In the genomic region with DNA sequence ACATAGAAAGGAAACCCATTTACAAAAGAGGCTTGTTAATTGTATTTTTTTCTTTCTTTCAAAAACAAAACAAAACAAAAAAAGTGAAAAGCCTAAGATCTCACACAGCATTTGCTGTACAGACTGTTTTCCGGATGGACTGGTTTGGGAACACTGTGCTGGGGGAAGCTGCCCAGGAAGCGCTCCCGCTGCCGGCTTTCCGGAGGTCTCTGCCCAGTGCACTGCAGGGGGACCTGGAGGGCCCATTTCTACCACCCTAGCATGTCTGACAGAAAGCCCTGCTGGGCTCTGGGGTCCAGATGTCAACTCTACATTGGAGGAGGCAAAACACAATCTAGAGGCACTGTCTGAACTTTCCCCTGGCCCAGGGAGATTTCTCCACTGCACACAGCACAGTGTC, we compare ENCODE assay signal across 19 cellular contexts. TPM values are rescaled to one million over a fixed set of nuclear protein-coding genes. Genes with fewer than 3 reads are reported as not detected.
DNase-seq lines count a peak whose midpoint lies in the region; ATAC-seq and TF ChIP-seq lines count a peak whose summit lies in the region.
"Had no signal": no experiment of that assay in that cellular context is flagged by ENCODE, and none has a peak within 500 bp of the region (broad histone marks: within the 10 kb centered on the region; RNA-seq: fewer than 3 reads in every experiment).

No MANE protein-coding gene starts in this region.

- H3K18ac ChIP-seq in mesendoderm (ENCODE audit: low read length): no peak overlapping the region

- H4K8ac ChIP-seq in mesendoderm (ENCODE audit: low read depth, low read length): no peak overlapping the region

- WGBS in mesendoderm (ENCODE audit: extremely low coverage, insufficient coverage, low lambda C conversion rate): no CpG with 5 or more reads among the region's 5 CpGs

- no peak overlapping the region for H3K4ac ChIP-seq in mesendoderm (ENCODE audit: low read depth, low read length)

- H3K23ac ChIP-seq in mesendoderm (ENCODE audit: low read length): no peak overlapping the region

- intact Hi-C loops in tibial artery (cut with DNase I; ENCODE audit: low total_unique reads): no loop called here

- H2BK15ac ChIP-seq in mesendoderm (replicated peaks; ENCODE audit: low read depth): no peak overlapping the region

- DNase-seq in activated naive CD8-positive, alpha-beta T cell treated with anti-CD3 and anti-CD28 coated beads for 36 hours: no peak
- DNase-seq in activated naive CD8-positive, alpha-beta T cell treated with anti-CD3 and anti-CD28 coated beads, Interleukin-2, amount 50 U/mL, for 24 hours: no peak
- DNase-seq in adipocyte (ENCODE audit: low read depth) (no peak), immature natural killer cell (no peak), tibial artery (no peak), mesendoderm (no peak), omental fat pad (ENCODE audit: low spot score) (no peak), ecto neural progenitor cell (ENCODE audit: low spot score) (no peak)
- DNase-seq: activated CD4-positive, alpha-beta T cell treated with anti-CD3 and anti-CD28 coated beads for 4 hours; activated naive CD4-positive, alpha-beta T cell treated with anti-CD3 and anti-CD28 coated beads for 36 hours; NCI-H1105; NCI-H2171 had no signal

- H3K9ac ChIP-seq in adipocyte (ENCODE audit: low read length) (peak overlapping the region; percentile 80), mesendoderm (ENCODE audit: low read length) (no peak overlapping the region)
- H3K9ac ChIP-seq: parathyroid adenoma had no signal

- no peak overlapping the region for H2BK120ac ChIP-seq in mesendoderm (ENCODE audit: low read depth, low read length)

- no peak overlapping the region for H2BK5ac ChIP-seq in mesendoderm (ENCODE audit: low read length)

- no peaks in the 10 kb centered on the region for H3K79me1 ChIP-seq in mesendoderm (ENCODE audit: low read length)

- no peak overlapping the region for H4K5ac ChIP-seq in mesendoderm (ENCODE audit: low read length)

- no peaks in the 10 kb centered on the region for H3K27me3 Mint-ChIP-seq in activated naive CD8-positive, alpha-beta T cell treated with anti-CD3 and anti-CD28 coated beads for 36 hours
- no peaks in the 10 kb centered on the region for H3K27me3 Mint-ChIP-seq in activated naive CD8-positive, alpha-beta T cell treated with anti-CD3 and anti-CD28 coated beads, Interleukin-2, amount 50 U/mL, for 24 hours
- peaks cover 3 to 9% (median 4%) of the 10 kb centered on the region in 3 donors for H3K27me3 Mint-ChIP-seq in immature natural killer cell (ENCODE audit: low read depth in 3 of 3)
- H3K27me3 Mint-ChIP-seq: brain had no signal

- H3K4me2 ChIP-seq in mesendoderm (ENCODE audit: low read length): no peak overlapping the region
- H3K4me2 ChIP-seq: hepatocyte had no signal

- H3K56ac ChIP-seq in mesendoderm (ENCODE audit: low read length): no peak overlapping the region

- peaks cover 7% of the 10 kb centered on the region for H3K36me3 Mint-ChIP-seq in activated naive CD8-positive, alpha-beta T cell treated with anti-CD3 and anti-CD28 coated beads for 36 hours
- peaks cover 18% of the 10 kb centered on the region for H3K36me3 Mint-ChIP-seq in activated naive CD8-positive, alpha-beta T cell treated with anti-CD3 and anti-CD28 coated beads, Interleukin-2, amount 50 U/mL, for 24 hours (ENCODE audit: low read depth)
- H3K36me3 Mint-ChIP-seq in immature natural killer cell: peaks cover 10 to 24% (median 14%) of the 10 kb centered on the region in 3 donors

- no peak overlapping the region for H3K4me3 Mint-ChIP-seq in activated naive CD8-positive, alpha-beta T cell treated with anti-CD3 and anti-CD28 coated beads for 36 hours
- no peak overlapping the region for H3K4me3 Mint-ChIP-seq in activated naive CD8-positive, alpha-beta T cell treated with anti-CD3 and anti-CD28 coated beads, Interleukin-2, amount 50 U/mL, for 24 hours
- H3K4me3 Mint-ChIP-seq in immature natural killer cell: no peak overlapping the region
- H3K4me3 Mint-ChIP-seq: activated naive CD4-positive, alpha-beta T cell treated with anti-CD3 and anti-CD28 coated beads for 36 hours; brain had no signal

- H2AK5ac ChIP-seq in mesendoderm (ENCODE audit: low read length): no peak overlapping the region

- no peak for ATAC-seq in activated naive CD8-positive, alpha-beta T cell treated with anti-CD3 and anti-CD28 coated beads, Interleukin-2, amount 50 U/mL, for 24 hours
- ATAC-seq in omental fat pad (ENCODE audit: low FRiP score): no peak
- ATAC-seq: K562, SK-N-SH treated with all-trans-retinoic acid at 6 μM for 48 hours had no signal

- H3K79me2 ChIP-seq in mesendoderm (ENCODE audit: control insufficient read depth, insufficient read depth, low read length): no peaks in the 10 kb centered on the region
- H3K79me2 ChIP-seq: hepatocyte, parathyroid adenoma had no signal

- H3K4me1 ChIP-seq in adipocyte (ENCODE audit: control insufficient read depth, insufficient read depth, low read length): peaks cover 40% of the 10 kb centered on the region
- peaks cover 0 to 18% (median 3%) of the 10 kb centered on the region in 4 donors for H3K4me1 ChIP-seq in tibial artery
- H3K4me1 ChIP-seq in mesendoderm (ENCODE audit: control insufficient read depth, low read depth, low read length): no peaks in the 10 kb centered on the region
- H3K4me1 ChIP-seq: parathyroid adenoma had no signal

- H3K9me3 Mint-ChIP-seq in activated naive CD8-positive, alpha-beta T cell treated with anti-CD3 and anti-CD28 coated beads for 36 hours: peaks cover 3% of the 10 kb centered on the region
- no peaks in the 10 kb centered on the region for H3K9me3 Mint-ChIP-seq in activated naive CD8-positive, alpha-beta T cell treated with anti-CD3 and anti-CD28 coated beads, Interleukin-2, amount 50 U/mL, for 24 hours
- H3K9me3 Mint-ChIP-seq in immature natural killer cell: no peaks in the 10 kb centered on the region
- H3K9me3 Mint-ChIP-seq: activated naive CD4-positive, alpha-beta T cell treated with anti-CD3 and anti-CD28 coated beads for 36 hours; brain had no signal

- H3K27ac ChIP-seq in tibial artery: peak overlapping the region; percentile 52 to 56
- no peak overlapping the region for H3K27ac ChIP-seq in mesendoderm (ENCODE audit: low read depth, low read length)
- H3K27ac ChIP-seq: parathyroid adenoma had no signal

- H3K9me3 ChIP-seq in adipocyte (ENCODE audit: control insufficient read depth, low read length) (no peaks in the 10 kb centered on the region), tibial artery (no peaks in the 10 kb centered on the region)

- no peaks in the 10 kb centered on the region for H3K27me3 ChIP-seq in adipocyte (replicated peaks; ENCODE audit: control insufficient read depth, insufficient read depth, low read length)
- no peaks in the 10 kb centered on the region for H3K27me3 ChIP-seq in tibial artery
- no peaks in the 10 kb centered on the region for H3K27me3 ChIP-seq in mesendoderm (ENCODE audit: insufficient read depth, low read length, poor library complexity)
- H3K27me3 ChIP-seq: hepatocyte had no signal

- H3K4me1 Mint-ChIP-seq in activated naive CD8-positive, alpha-beta T cell treated with anti-CD3 and anti-CD28 coated beads for 36 hours: no peaks in the 10 kb centered on the region
- H3K4me1 Mint-ChIP-seq in activated naive CD8-positive, alpha-beta T cell treated with anti-CD3 and anti-CD28 coated beads, Interleukin-2, amount 50 U/mL, for 24 hours: no peaks in the 10 kb centered on the region
- H3K4me1 Mint-ChIP-seq in immature natural killer cell: peaks cover 3 to 16% of the 10 kb centered on the region in 2 donors
- H3K4me1 Mint-ChIP-seq: brain had no signal

- H3K36me3 ChIP-seq in adipocyte (ENCODE audit: control insufficient read depth, insufficient read depth, low read length, severe bottlenecking) (peaks cover 17% of the 10 kb centered on the region), tibial artery (peaks cover 18 to 49% (median 21%) of the 10 kb centered on the region in 3 donors), mesendoderm (ENCODE audit: control insufficient read depth, insufficient read depth, low read length) (peaks cover 4% of the 10 kb centered on the region)

- H3K4me3 ChIP-seq in adipocyte (ENCODE audit: low read length) (no peak overlapping the region), tibial artery (no peak overlapping the region), mesendoderm (ENCODE audit: low read length) (no peak overlapping the region)
- H3K4me3 ChIP-seq: hepatocyte, K562, skin epidermis had no signal

- H3K27ac Mint-ChIP-seq in activated naive CD8-positive, alpha-beta T cell treated with anti-CD3 and anti-CD28 coated beads for 36 hours: peak overlapping the region; percentile 34
- H3K27ac Mint-ChIP-seq in activated naive CD8-positive, alpha-beta T cell treated with anti-CD3 and anti-CD28 coated beads, Interleukin-2, amount 50 U/mL, for 24 hours: no peak overlapping the region
- peak overlapping the region in 4 of 6 donors; percentile 20 to 79 (median 55) for H3K27ac Mint-ChIP-seq in immature natural killer cell
- H3K27ac Mint-ChIP-seq: activated naive CD4-positive, alpha-beta T cell treated with anti-CD3 and anti-CD28 coated beads for 36 hours had no signal

- TF ChIP-seq CTCF in tibial artery (IDR thresholded peaks at IDR 0.05): no peak
- TF ChIP-seq CTCF in omental fat pad (IDR thresholded peaks at IDR 0.05): no peak

RNA-seq across cellular contexts. Expression of a gene that starts 26.3 kb away (rescaled TPM):
- under 1 TPM; 0.36 to 0.39 TPM for total RNA-seq in activated naive CD8-positive, alpha-beta T cell treated with anti-CD3 and anti-CD28 coated beads for 36 hours
- polyA plus RNA-seq in immature natural killer cell: under 1 TPM in 1 of 3 donors, not detected in 2; 0.20 TPM
- polyA plus RNA-seq in mesendoderm (2013, experiment 1 of 2): 0.01 TPM
- 0.06 TPM for polyA plus RNA-seq in mesendoderm (2013, experiment 2 of 2)
- under 1 TPM in 2 of 4 donors, not detected in 2; 0.63 to 0.65 TPM for total RNA-seq in omental fat pad
- total RNA-seq: activated naive CD4-positive, alpha-beta T cell treated with anti-CD3 and anti-CD28 coated beads for 36 hours; H1 had no signal
